Comparison of ENCODE assay signal across 2 cellular contexts in the genomic region with DNA sequence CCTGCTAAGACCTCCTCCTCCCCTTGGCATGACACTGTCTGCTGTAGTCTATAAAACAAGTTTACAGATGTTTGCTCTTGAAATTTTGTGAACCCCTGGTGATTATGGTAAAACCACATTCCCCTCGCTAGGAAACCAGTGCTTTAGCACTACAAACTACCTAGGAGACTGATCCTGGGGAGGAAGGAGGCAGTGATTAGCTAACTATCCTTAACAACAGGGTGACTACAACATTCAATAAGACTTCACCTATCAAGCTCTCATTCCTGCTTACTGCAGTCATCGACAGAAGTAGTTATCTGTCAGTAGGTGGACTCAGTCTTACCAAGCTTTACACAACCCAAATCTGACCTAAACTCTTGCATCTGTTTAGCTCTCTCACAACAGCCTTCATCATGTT.
TF ChIP-seq lines count a peak whose summit lies in the region.

No MANE protein-coding gene starts in this region.

TF ChIP-seq in GM23338, 12 proteins besides CTCF, POLR2A, EP300 and RAD21:
- TF ChIP-seq STAT1 (IDR thresholded peaks at IDR 0.05; ENCODE audit: unreplicated experiment) (no peak), ZNF462 (CRISPR knock-in tag; IDR thresholded peaks at IDR 0.05) (peak; percentile 72), ZNF331 (CRISPR knock-in tag; IDR thresholded peaks at IDR 0.05; ENCODE audit: low read depth) (no peak), REST (IDR thresholded peaks at IDR 0.05; ENCODE audit: unreplicated experiment) (no peak), ZNF114 (CRISPR knock-in tag; IDR thresholded peaks at IDR 0.05) (no peak)

TF ChIP-seq in IMR-90, 13 proteins besides CTCF, POLR2A, EP300 and RAD21:
- TF ChIP-seq SMC3 (IDR thresholded peaks at IDR 0.05; ENCODE audit: low read depth, low read length) (no peak), CHD1 (IDR thresholded peaks at IDR 0.05; ENCODE audit: low read depth, low read length) (no peak), NFE2L2 (IDR thresholded peaks at IDR 0.05; ENCODE audit: low read depth, low read length) (no peak), MAFK (IDR thresholded peaks at IDR 0.05; ENCODE audit: low read depth, low read length) (no peak), ELK1 (IDR thresholded peaks at IDR 0.05; ENCODE audit: borderline replicate concordance, low read depth, low read length) (no peak), MAZ (IDR thresholded peaks at IDR 0.05; ENCODE audit: borderline replicate concordance, low read depth, low read length) (no peak), CEBPB (IDR thresholded peaks at IDR 0.05; ENCODE audit: low read depth, low read length) (no peak), FOS (IDR thresholded peaks at IDR 0.05; ENCODE audit: low read depth, low read length) (no peak), RCOR1 (IDR thresholded peaks at IDR 0.05; ENCODE audit: insufficient replicate concordance, low read length) (no peak), MXI1 (IDR thresholded peaks at IDR 0.05; ENCODE audit: borderline replicate concordance, low read depth, low read length) (no peak), RFX5 (IDR thresholded peaks at IDR 0.05; ENCODE audit: low read depth, low read length) (no peak), BHLHE40 (IDR thresholded peaks at IDR 0.05; ENCODE audit: low read depth, low read length) (no peak)
- TF ChIP-seq, protein P1, sequence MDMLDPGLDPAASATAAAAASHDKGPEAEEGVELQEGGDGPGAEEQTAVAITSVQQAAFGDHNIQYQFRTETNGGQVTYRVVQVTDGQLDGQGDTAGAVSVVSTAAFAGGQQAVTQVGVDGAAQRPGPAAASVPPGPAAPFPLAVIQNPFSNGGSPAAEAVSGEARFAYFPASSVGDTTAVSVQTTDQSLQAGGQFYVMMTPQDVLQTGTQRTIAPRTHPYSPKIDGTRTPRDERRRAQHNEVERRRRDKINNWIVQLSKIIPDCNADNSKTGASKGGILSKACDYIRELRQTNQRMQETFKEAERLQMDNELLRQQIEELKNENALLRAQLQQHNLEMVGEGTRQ (IDR thresholded peaks at IDR 0.05; ENCODE audit: low read depth, low read length) = no peak
